In genomic region chr1:186498695-186499389, GRCh38 we compare ENCODE assay signal across 21 cellular contexts. TPM values are rescaled to one million over a fixed set of nuclear protein-coding genes. Genes with fewer than 3 reads are reported as not detected.
A peak's percentile ranks its signal among the peaks of the same experiment; 100 is the strongest.
DNase-seq lines count a peak whose midpoint lies in the region; ATAC-seq, FAIRE-seq and TF ChIP-seq lines count a peak whose summit lies in the region.
"Had no signal": no experiment of that assay in that cellular context is flagged by ENCODE, and none has a peak within 500 bp of the region (broad histone marks: within the 10 kb centered on the region; RNA-seq: fewer than 3 reads in every experiment).

No MANE protein-coding gene starts in this region.

- no peak overlapping the region for H2AFZ ChIP-seq in astrocyte (ENCODE audit: low read depth, low read length)

- CTCF ChIA-PET in activated naive CD4-positive, alpha-beta T cell treated with anti-CD3 and anti-CD28 coated beads for 36 hours (lab: Charles Lee), result no interaction called here

- H3K9ac ChIP-seq in astrocyte (ENCODE audit: low read length), result peak overlapping the region; percentile 7

- no peaks in the 10 kb centered on the region for H3K36me3 ChIP-seq in astrocyte (ENCODE audit: insufficient read depth, low read length)

- H3K27me3 Mint-ChIP-seq in astrocyte (ENCODE audit: low read depth, unreplicated experiment), result no peaks in the 10 kb centered on the region
- no peaks in the 10 kb centered on the region for H3K27me3 Mint-ChIP-seq in activated naive CD4-positive, alpha-beta T cell treated with anti-CD3 and anti-CD28 coated beads for 36 hours (ENCODE audit: low read depth)
- H3K27me3 Mint-ChIP-seq: activated CD4-positive, alpha-beta T cell treated with anti-CD3 and anti-CD28 coated beads, Interleukin-2, amount 10 ng/mL, durations not matched to agents 24 days and 14 days; activated naive CD8-positive, alpha-beta T cell treated with anti-CD3 and anti-CD28 coated beads for 36 hours; CD4-positive, CD25-positive, alpha-beta regulatory T cell; naive B cell had no signal

- peak overlapping the region; percentile 41 for H3K4me2 ChIP-seq in astrocyte (ENCODE audit: low read length)

- H3K27ac Mint-ChIP-seq in astrocyte (ENCODE audit: unreplicated experiment), result no peak overlapping the region
- H3K27ac Mint-ChIP-seq in activated naive CD4-positive, alpha-beta T cell treated with anti-CD3 and anti-CD28 coated beads for 36 hours, result no peak overlapping the region
- H3K27ac Mint-ChIP-seq: activated CD4-positive, alpha-beta T cell treated with anti-CD3 and anti-CD28 coated beads, Interleukin-2, amount 10 ng/mL, durations not matched to agents 24 days and 14 days; activated naive CD8-positive, alpha-beta T cell treated with anti-CD3 and anti-CD28 coated beads for 36 hours; CD4-positive, CD25-positive, alpha-beta regulatory T cell had no signal

- H3K4me3 ChIP-seq in astrocyte (ENCODE audit: insufficient read depth, low read depth, low read length), result no peak overlapping the region

- H3K36me3 Mint-ChIP-seq in astrocyte (ENCODE audit: low read depth, unreplicated experiment), result no peaks in the 10 kb centered on the region
- no peaks in the 10 kb centered on the region for H3K36me3 Mint-ChIP-seq in activated naive CD4-positive, alpha-beta T cell treated with anti-CD3 and anti-CD28 coated beads for 36 hours (ENCODE audit: low read depth)
- H3K36me3 Mint-ChIP-seq: CD4-positive, CD25-positive, alpha-beta regulatory T cell; naive B cell had no signal

- H3K9me3 Mint-ChIP-seq in astrocyte (ENCODE audit: unreplicated experiment), result no peaks in the 10 kb centered on the region
- no peaks in the 10 kb centered on the region for H3K9me3 Mint-ChIP-seq in activated naive CD4-positive, alpha-beta T cell treated with anti-CD3 and anti-CD28 coated beads for 36 hours
- H3K9me3 Mint-ChIP-seq: activated CD4-positive, alpha-beta T cell treated with anti-CD3 and anti-CD28 coated beads, Interleukin-2, amount 10 ng/mL, durations not matched to agents 24 days and 14 days; activated naive CD8-positive, alpha-beta T cell treated with anti-CD3 and anti-CD28 coated beads for 36 hours had no signal

- intact Hi-C loops in activated naive CD4-positive, alpha-beta T cell treated with anti-CD3 and anti-CD28 coated beads for 36 hours (cut with micrococcal nuclease), result no loop called here
- intact Hi-C loops in left ventricle myocardium superior (cut with micrococcal nuclease), result no loop called here

- ATAC-seq in foreskin keratinocyte (peak; percentile 77), GM18861 (IDR thresholded peaks at IDR 0.05; ENCODE audit: unreplicated experiment) (no peak), left ventricle myocardium superior (no peak)
- ATAC-seq: left lobe of liver had no signal

- H3K9me3 ChIP-seq in astrocyte (ENCODE audit: insufficient read depth, low read depth, low read length), result no peaks in the 10 kb centered on the region

- H3K79me2 ChIP-seq in astrocyte (ENCODE audit: insufficient read depth, low read length), result no peaks in the 10 kb centered on the region

- H3K27me3 ChIP-seq in astrocyte (ENCODE audit: insufficient read depth, low read length), result no peaks in the 10 kb centered on the region
- no peaks in the 10 kb centered on the region for H3K27me3 ChIP-seq in foreskin keratinocyte

- H4K20me1 ChIP-seq in astrocyte (ENCODE audit: insufficient read depth, low read length), result no peaks in the 10 kb centered on the region

- H3K27ac ChIP-seq in astrocyte (ENCODE audit: low read depth, low read length) (peak overlapping the region; percentile 63), foreskin keratinocyte (peak overlapping the region; percentile 84)
- H3K27ac ChIP-seq: 22Rv1 had no signal

- DNase-seq in DMS53 (lab: John Stamatoyannopoulos, UW), result peak; percentile 25
- DNase-seq in DMS53 treated with DMSO at 0.1 percent for 48 hours (lab: John Stamatoyannopoulos, UW; ENCODE audit: unreplicated experiment), result no peak
- peak; percentile 69 for DNase-seq in astrocyte (ENCODE audit: low read depth)
- peak; percentile 88 to 91 for DNase-seq in foreskin keratinocyte
- no peak for DNase-seq in NCI-H510A treated with DMSO at 0.1 percent for 48 hours (lab: John Stamatoyannopoulos, UW)
- no peak for DNase-seq in activated naive CD4-positive, alpha-beta T cell treated with anti-CD3 and anti-CD28 coated beads for 36 hours
- DNase-seq in left ventricle myocardium superior, result no peak
- DNase-seq: activated CD4-positive, alpha-beta T cell treated with anti-CD3 and anti-CD28 coated beads, Interleukin-2, amount 10 ng/mL, durations not matched to agents 24 days and 14 days; activated naive CD8-positive, alpha-beta T cell treated with anti-CD3 and anti-CD28 coated beads for 36 hours; activated T-cell treated with anti-CD3 and anti-CD28 coated beads, Interleukin-2, amount 50 U/mL, for 1 hour; CD4-positive, CD25-positive, alpha-beta regulatory T cell; naive B cell; NCI-H1930; NCI-H82 had no signal

- FAIRE-seq in astrocyte (lab: Jason Lieb, UNC), result peak; percentile 32

- H3K4me1 ChIP-seq in astrocyte (ENCODE audit: insufficient read depth, low read length) (peaks cover 25% of the 10 kb centered on the region), foreskin keratinocyte (peaks cover 58% of the 10 kb centered on the region)

- peaks cover 32% of the 10 kb centered on the region for H3K4me1 Mint-ChIP-seq in astrocyte (ENCODE audit: low read depth, unreplicated experiment)
- H3K4me1 Mint-ChIP-seq in activated naive CD4-positive, alpha-beta T cell treated with anti-CD3 and anti-CD28 coated beads for 36 hours (ENCODE audit: low read depth), result no peaks in the 10 kb centered on the region
- H3K4me1 Mint-ChIP-seq: CD4-positive, CD25-positive, alpha-beta regulatory T cell had no signal

- TF ChIP-seq CTCF in astrocyte (IDR thresholded peaks at IDR 0.05; ENCODE audit: insufficient read depth, low read depth, low read length) (no peak), foreskin keratinocyte (conservative IDR thresholded peaks at IDR 0.05) (no peak)

- no peak overlapping the region for H3K4me3 Mint-ChIP-seq in astrocyte (ENCODE audit: unreplicated experiment)
- no peak overlapping the region for H3K4me3 Mint-ChIP-seq in activated naive CD4-positive, alpha-beta T cell treated with anti-CD3 and anti-CD28 coated beads for 36 hours
- H3K4me3 Mint-ChIP-seq: activated CD4-positive, alpha-beta T cell treated with anti-CD3 and anti-CD28 coated beads, Interleukin-2, amount 10 ng/mL, durations not matched to agents 24 days and 14 days; activated naive CD8-positive, alpha-beta T cell treated with anti-CD3 and anti-CD28 coated beads for 36 hours; CD4-positive, CD25-positive, alpha-beta regulatory T cell; naive B cell had no signal

RNA-seq across cellular contexts. Expression of gene PDC, which starts 37.9 kb away (rescaled TPM):
- total RNA-seq in astrocyte (not detected in 2 replicates), foreskin keratinocyte (not detected in 2 replicates), left ventricle myocardium superior (not detected)
- not detected in 2 replicates for polyA plus RNA-seq in foreskin keratinocyte
- total RNA-seq in activated naive CD4-positive, alpha-beta T cell treated with anti-CD3 and anti-CD28 coated beads for 36 hours, result not detected
- total RNA-seq: activated CD4-positive, alpha-beta T cell treated with anti-CD3 and anti-CD28 coated beads, Interleukin-2, amount 10 ng/mL, durations not matched to agents 24 days and 14 days; activated naive CD8-positive, alpha-beta T cell treated with anti-CD3 and anti-CD28 coated beads for 36 hours; CD4-positive, CD25-positive, alpha-beta regulatory T cell; epithelial cell of proximal tubule; left lobe of liver; pulmonary artery endothelial cell; subcutaneous adipose tissue; T-helper 2 cell treated with Interferon-gamma antibody and Interleukin-4, amounts not matched to agents 100 ng/mL and 5 ng/mL, for 36 hours had no signal
- polyA plus RNA-seq: CD4-positive, CD25-positive, alpha-beta regulatory T cell had no signal

Comparison
In these comparisons a context has a peak if more than half of its experiments do, and no peak if none do; other contexts are left out.
1. DNase-seq: peak in DMS53 (single experiment), astrocyte (single experiment) and foreskin keratinocyte (2 of 2); none in DMS53 treated with DMSO at 0.1 percent for 48 hours (single experiment), NCI-H510A treated with DMSO at 0.1 percent for 48 hours (single experiment), activated naive CD4-positive, alpha-beta T cell treated with anti-CD3 and anti-CD28 coated beads for 36 hours (single experiment) and left ventricle myocardium superior (single experiment).